8 cellular contexts compared by ENCODE assay signal in genomic region chr19:18440421-18440877, GRCh38. TPM values are rescaled to one million over a fixed set of nuclear protein-coding genes. Genes with fewer than 3 reads are reported as not detected.
DNase-seq lines count a peak whose midpoint lies in the region; ATAC-seq and TF ChIP-seq lines count a peak whose summit lies in the region.

No MANE protein-coding gene starts in this region.

- no TSS peak for BruUV-seq in A673 (replicated peaks; lab: Mats Ljungman, UMichigan)

- no peaks in the 10 kb centered on the region for H3K27me3 ChIP-seq in A673 (replicated peaks; ENCODE audit: insufficient read depth, low read depth, low read length, poor library complexity)

- H3K27ac ChIP-seq in A673 (ENCODE audit: low read depth, low read length, poor library complexity, severe bottlenecking) (no peak overlapping the region), RWPE1 (peak overlapping the region; percentile 94)

- POLR2A ChIA-PET in A673 (lab: Charles Lee; ENCODE audit: low non-redundant PET): no interaction called here
- POLR2A ChIA-PET in RWPE1 (lab: Yijun Ruan, JAX; ENCODE audit: low non-redundant PET): no interaction called here

- TF ChIP-seq CTCF in A673 (conservative IDR thresholded peaks at IDR 0.05; ENCODE audit: low read depth, low read length) (peak; percentile 59), GM12872 (IDR thresholded peaks at IDR 0.05; ENCODE audit: insufficient read depth, low read depth, low read length) (peak; percentile 62), RWPE1 (conservative IDR thresholded peaks at IDR 0.05; ENCODE audit: low read depth) (no peak; the same call in 1 of the 2 replicates), epithelial cell of proximal tubule (conservative IDR thresholded peaks at IDR 0.05; ENCODE audit: low read depth, low read length) (peak; percentile 44)

- peaks cover 11% of the 10 kb centered on the region for H3K36me3 ChIP-seq in A673 (ENCODE audit: insufficient read depth, low read length, poor library complexity, severe bottlenecking)

- H3K9me3 ChIP-seq in A673 (ENCODE audit: low read depth, low read length, poor library complexity, severe bottlenecking): no peaks in the 10 kb centered on the region

- CTCF ChIA-PET in A673 (lab: Charles Lee) (interaction anchor here (0.5 to 1.0 kb wide), 4 partner anchors 10 to 419 kb away, joined by 3 to 7 read pairs (median 4); no protein-coding TSS in a partner anchor), RWPE1 (lab: Yijun Ruan, JAX) (interaction anchor here (0.6 to 2.9 kb wide), 3 partner anchors 10 to 106 kb away, joined by 3 to 16 read pairs (median 3); no protein-coding TSS in a partner anchor)

- intact Hi-C loops in A673 (cut with micrococcal nuclease; ENCODE audit: unreplicated experiment): no loop called here

- DNase-seq in A673 (ENCODE audit: low spot score): peak; percentile 65
- no peak for DNase-seq in RWPE1 (ENCODE audit: low spot score)
- DNase-seq in epithelial cell of proximal tubule (ENCODE audit: low read depth): no peak
- no peak for DNase-seq in NCI-H2227 treated with DMSO at 0.1 percent for 48 hours (lab: John Stamatoyannopoulos, UW)
- DNase-seq in germinal center (ENCODE audit: low spot score): no peak
- DNase-seq in NOMO-1 treated with DMSO at 0.1 percent for 48 hours (lab: John Stamatoyannopoulos, UW; ENCODE audit: unreplicated experiment): no peak

- no peak for ATAC-seq in HG02571 (IDR thresholded peaks at IDR 0.05; ENCODE audit: unreplicated experiment)

- H3K4me3 ChIP-seq in A673 (ENCODE audit: low read depth, low read length, poor library complexity, severe bottlenecking): no peak overlapping the region
- H3K4me3 ChIP-seq in epithelial cell of proximal tubule (ENCODE audit: low read depth, low read length): no peak overlapping the region

- H3K4me1 ChIP-seq in A673 (ENCODE audit: insufficient read depth, low read length, poor library complexity, severe bottlenecking): peaks cover 24% of the 10 kb centered on the region

RNA-seq across cellular contexts. Expression of gene ISYNA1, which starts 2.5 kb away (rescaled TPM):
- 153 and 223 TPM in 2 replicates for total RNA-seq in A673 (2021)
- total RNA-seq in epithelial cell of proximal tubule: 88.7 and 115 TPM in 2 replicates

RNA-seq across cellular contexts. Expression of gene SSBP4, which starts 21.3 kb away (rescaled TPM):
- total RNA-seq in A673 (2021): 242 and 248 TPM in 2 replicates
- 119 and 171 TPM in 2 replicates for total RNA-seq in epithelial cell of proximal tubule

RNA-seq across cellular contexts. Expression of gene LRRC25, which starts 43.0 kb away (rescaled TPM):
- not detected in 2 replicates for total RNA-seq in A673 (2021)
- 0.06 TPM in 1 of 2 replicates, not detected in the other for total RNA-seq in epithelial cell of proximal tubule

RNA-seq across cellular contexts. Expression of gene GDF15, which starts 54.5 kb away (rescaled TPM):
- total RNA-seq in A673 (2021): 4.0 and 4.7 TPM in 2 replicates
- total RNA-seq in epithelial cell of proximal tubule: 76.3 and 262 TPM in 2 replicates
